Comparison of ENCODE assay signal across 7 cellular contexts in the genomic region with DNA sequence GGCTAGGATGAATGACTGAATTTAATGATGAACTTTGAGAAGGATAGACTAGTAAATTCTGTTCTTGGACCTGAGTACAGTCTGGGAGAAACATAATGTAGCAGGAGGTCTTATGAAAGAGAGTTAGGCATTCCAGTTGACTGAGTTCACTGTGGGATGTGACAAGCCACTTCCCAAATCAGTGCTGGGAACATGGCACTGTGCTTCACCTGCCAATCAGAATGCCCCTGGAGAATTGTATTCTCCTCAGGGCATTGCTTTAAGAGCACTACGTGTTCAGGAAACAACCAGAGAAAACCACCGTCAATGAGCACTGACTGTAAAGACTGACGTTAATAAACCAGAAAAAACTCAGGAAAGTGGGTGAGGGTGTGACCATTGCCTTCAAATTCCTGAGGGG. TPM values are rescaled to one million over a fixed set of nuclear protein-coding genes. Genes with fewer than 3 reads are reported as not detected.
DNase-seq lines count a peak whose midpoint lies in the region; ATAC-seq and TF ChIP-seq lines count a peak whose summit lies in the region.
"Had no signal": no experiment of that assay in that cellular context is flagged by ENCODE, and none has a peak within 500 bp of the region (broad histone marks: within the 10 kb centered on the region; RNA-seq: fewer than 3 reads in every experiment).

No MANE protein-coding gene starts in this region.

- WGBS in esophagus muscularis mucosa = 47% methylated on average over 3 of the region's 3 CpGs

- peak overlapping the region; percentile 68 to 97 (median 82) for H3K4me3 ChIP-seq in esophagus muscularis mucosa

- TF ChIP-seq EP300 in esophagus muscularis mucosa (IDR thresholded peaks at IDR 0.05) = peak; percentile 93

- H3K4me1 ChIP-seq in esophagus muscularis mucosa = peaks cover 44 to 71% (median 68%) of the 10 kb centered on the region in 4 donors

- H3K27me3 ChIP-seq in esophagus muscularis mucosa = no peaks in the 10 kb centered on the region

- intact Hi-C loops in esophagus muscularis mucosa (cut with DNase I) = loop anchor here (2.0 kb wide), 2 partner anchors 31 to 69 kb away; no protein-coding TSS in a partner anchor

- DNase-seq in NCI-H1105 treated with DMSO at 0.1 percent for 48 hours (lab: John Stamatoyannopoulos, UW) (peak; percentile 11), NCI-H1105 (lab: John Stamatoyannopoulos, UW) (no peak), esophagus muscularis mucosa (ENCODE audit: extremely low spot score) (no peak), stromal cell of bone marrow (ENCODE audit: low read depth) (peak; percentile 56), NCI-H446 (lab: John Stamatoyannopoulos, UW) (no peak)

- H3K36me3 ChIP-seq in esophagus muscularis mucosa = peaks cover 0 to 20% (median 9%) of the 10 kb centered on the region in 4 donors

- no peaks in the 10 kb centered on the region for H3K9me3 ChIP-seq in esophagus muscularis mucosa

- no peak for TF ChIP-seq CTCF in esophagus muscularis mucosa (IDR thresholded peaks at IDR 0.05)

- no peak for ATAC-seq in HG03571 (IDR thresholded peaks at IDR 0.05; ENCODE audit: unreplicated experiment)

- no peak for TF ChIP-seq POLR2A in esophagus muscularis mucosa (IDR thresholded peaks at IDR 0.05; ENCODE audit: low read depth)

- H3K27ac ChIP-seq in esophagus muscularis mucosa (replicated peaks in 1 of 4) = peak overlapping the region; percentile 95 to 99 (median 98)

RNA-seq across cellular contexts. Expression of a gene that starts 1.2 kb away (rescaled TPM):
- 100 to 1,000 TPM in 2 of 4 donors, 10 to 100 TPM in 2; 68.4 to 117 (median 104) TPM for total RNA-seq in esophagus muscularis mucosa

RNA-seq across cellular contexts. Expression of a gene that starts 1.5 kb away (rescaled TPM):
- total RNA-seq in esophagus muscularis mucosa = 1,000 to 10,000 TPM; 1,899 to 6,162 (median 2,510) TPM

RNA-seq across cellular contexts. Expression of a gene that starts 5.7 kb away (rescaled TPM):
- total RNA-seq in esophagus muscularis mucosa = 1 to 10 TPM; 1.3 to 3.3 (median 1.7) TPM

RNA-seq across cellular contexts. Expression of a gene that starts 8.6 kb away (rescaled TPM):
- under 1 TPM in 3 of 4 donors, not detected in 1; 0.40 to 0.83 (median 0.83) TPM for total RNA-seq in esophagus muscularis mucosa
- total RNA-seq: dermis microvascular lymphatic vessel endothelial cell had no signal

RNA-seq across cellular contexts. Expression of a gene that starts 14.4 kb away (rescaled TPM):
- 1 to 10 TPM in 1 of 4 donors, not detected in 3; 2.2 TPM for total RNA-seq in esophagus muscularis mucosa

Comparison
In these comparisons a context has a peak if more than half of its experiments do, and no peak if none do; other contexts are left out.
1. DNase-seq: peak in NCI-H1105 treated with DMSO at 0.1 percent for 48 hours (single experiment) and stromal cell of bone marrow (single experiment); none in NCI-H1105 (single experiment), esophagus muscularis mucosa (single experiment) and NCI-H446 (0 of 2).